ENCODE assay signal across 20 cellular contexts in the genomic region with DNA sequence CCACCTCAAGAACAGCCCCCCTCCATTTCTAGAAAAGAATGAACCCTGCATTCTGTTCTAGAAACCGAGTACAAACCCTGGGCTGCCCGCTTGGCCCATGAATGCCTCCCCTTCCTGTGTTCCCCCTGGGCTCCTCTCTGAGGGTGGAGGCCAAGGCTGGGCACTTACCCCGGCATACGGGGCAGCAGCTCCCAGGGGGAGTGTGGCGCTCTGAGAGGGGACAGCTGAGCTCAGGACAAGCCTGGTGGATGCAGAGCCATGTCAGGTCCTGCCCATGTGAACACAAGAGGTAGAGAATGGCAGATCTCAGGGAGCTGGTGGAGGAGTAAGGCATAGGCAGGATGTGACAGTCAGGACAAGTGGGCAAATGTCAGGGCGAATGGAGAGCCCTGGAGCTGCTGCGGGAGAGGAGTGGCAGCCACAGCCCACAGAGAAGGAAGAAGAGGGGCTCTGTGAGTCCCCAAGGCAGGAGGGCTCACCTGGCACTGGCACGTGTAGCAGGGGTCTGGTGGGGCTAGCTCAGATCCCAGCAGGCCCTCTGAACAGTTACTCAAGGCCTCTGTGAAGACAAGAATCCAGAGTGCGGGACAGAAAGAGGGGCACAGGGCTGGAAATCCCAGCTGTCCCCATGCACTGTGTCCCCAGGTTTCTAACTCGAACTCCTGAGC. TPM values are rescaled to one million over a fixed set of nuclear protein-coding genes. Genes with fewer than 3 reads are reported as not detected.
DNase-seq lines count a peak whose midpoint lies in the region; ATAC-seq and TF ChIP-seq lines count a peak whose summit lies in the region.
"Had no signal": no experiment of that assay in that cellular context is flagged by ENCODE, and none has a peak within 500 bp of the region (broad histone marks: within the 10 kb centered on the region; RNA-seq: fewer than 3 reads in every experiment).

No MANE protein-coding gene starts in this region.

- H3K36me3 Mint-ChIP-seq in T-helper 17 cell (ENCODE audit: low read depth) = peaks cover 2% of the 10 kb centered on the region

- H3K79me1 ChIP-seq in mesendoderm (ENCODE audit: low read length) = no peaks in the 10 kb centered on the region

- no peak overlapping the region for H2BK15ac ChIP-seq in mesendoderm (replicated peaks; ENCODE audit: low read depth)

- H3K9me3 ChIP-seq in T-helper 17 cell (ENCODE audit: control insufficient read depth, low read length, poor library complexity, severe bottlenecking) (no peaks in the 10 kb centered on the region), lower lobe of right lung (no peaks in the 10 kb centered on the region), spleen (no peaks in the 10 kb centered on the region)
- H3K9me3 ChIP-seq: Caco-2 had no signal

- no peak overlapping the region for H3K56ac ChIP-seq in mesendoderm (ENCODE audit: low read length)

- ATAC-seq in Right ventricle myocardium inferior (no peak), T-helper 17 cell (no peak), lower lobe of right lung (no peak), HG03571 (IDR thresholded peaks at IDR 0.05; ENCODE audit: unreplicated experiment) (no peak)
- ATAC-seq: GM12878 had no signal

- no peaks in the 10 kb centered on the region for H3K36me3 ChIP-seq in lower lobe of right lung
- H3K36me3 ChIP-seq in spleen = no peaks in the 10 kb centered on the region
- H3K36me3 ChIP-seq in mesendoderm (ENCODE audit: control insufficient read depth, insufficient read depth, low read length) = no peaks in the 10 kb centered on the region

- H2BK120ac ChIP-seq in mesendoderm (ENCODE audit: low read depth, low read length) = no peak overlapping the region

- no peak for TF ChIP-seq CTCF in lower lobe of right lung (IDR thresholded peaks at IDR 0.05)
- TF ChIP-seq CTCF in spleen (IDR thresholded peaks at IDR 0.05 in 8 of 11, conservative IDR thresholded peaks at IDR 0.05 in 3 of 11) = no peak

- H3K4me1 ChIP-seq in lower lobe of right lung (no peaks in the 10 kb centered on the region), spleen (peaks cover 0 to 12% (median 6%) of the 10 kb centered on the region in 6 donors), mesendoderm (ENCODE audit: control insufficient read depth, low read depth, low read length) (no peaks in the 10 kb centered on the region)

- H4K5ac ChIP-seq in mesendoderm (ENCODE audit: low read length) = no peak overlapping the region

- no peak overlapping the region for H3K4ac ChIP-seq in mesendoderm (ENCODE audit: low read depth, low read length)

- H3K4me3 ChIP-seq in lower lobe of right lung (no peak overlapping the region), spleen (no peak overlapping the region), mesendoderm (ENCODE audit: low read length) (no peak overlapping the region)
- H3K4me3 ChIP-seq: GM12878 had no signal

- no peaks in the 10 kb centered on the region for H3K79me2 ChIP-seq in mesendoderm (ENCODE audit: control insufficient read depth, insufficient read depth, low read length)

- DNase-seq in Right ventricle myocardium inferior (ENCODE audit: missing footprints) (peak; percentile 22), cardiac septum (ENCODE audit: low spot score) (no peak), T-helper 17 cell (no peak), lower lobe of right lung (peak; percentile 27), spleen (peak; percentile 54), UCSD-AML1 (lab: John Stamatoyannopoulos, UW; ENCODE audit: unreplicated experiment) (no peak), mesendoderm (no peak)
- DNase-seq: Caco-2; CD4-positive, alpha-beta T cell; DMS153; GOT3; KBM-7; NCI-H1417; NCI-H187; NCI-H226; NCI-H524 treated with DMSO at 0.1 percent for 48 hours had no signal

- 78 to 86% (median 85%) methylated on average over 10 of the region's 10 CpGs for WGBS in spleen, 5 donors
- WGBS in mesendoderm (ENCODE audit: extremely low coverage, insufficient coverage, low lambda C conversion rate) = no CpG with 5 or more reads among the region's 10 CpGs

- H3K4me2 ChIP-seq in mesendoderm (ENCODE audit: low read length) = no peak overlapping the region

- TF ChIP-seq POLR2A in spleen (IDR thresholded peaks at IDR 0.05) = no peak

- no peak overlapping the region for H3K27ac ChIP-seq in lower lobe of right lung
- H3K27ac ChIP-seq in spleen = no peak overlapping the region
- H3K27ac ChIP-seq in mesendoderm (ENCODE audit: low read depth, low read length) = no peak overlapping the region

- H3K18ac ChIP-seq in mesendoderm (ENCODE audit: low read length) = no peak overlapping the region

- H3K23ac ChIP-seq in mesendoderm (ENCODE audit: low read length) = no peak overlapping the region

- peaks cover 11% of the 10 kb centered on the region for H3K27me3 Mint-ChIP-seq in T-helper 17 cell

- no peak overlapping the region for H4K8ac ChIP-seq in mesendoderm (ENCODE audit: low read depth, low read length)

- no peak overlapping the region for H3K4me3 Mint-ChIP-seq in T-helper 17 cell
- H3K4me3 Mint-ChIP-seq: CD4-positive, alpha-beta T cell had no signal

- H3K27ac Mint-ChIP-seq in T-helper 17 cell = peak overlapping the region; percentile 34
- H3K27ac Mint-ChIP-seq: CD4-positive, alpha-beta T cell had no signal

- H3K4me1 Mint-ChIP-seq in T-helper 17 cell = peaks cover 4% of the 10 kb centered on the region

- H3K27me3 ChIP-seq in lower lobe of right lung (ENCODE audit: low read depth) = no peaks in the 10 kb centered on the region
- H3K27me3 ChIP-seq in spleen (replicated peaks in 1 of 7) = peaks cover 0 to 25% (median 0%) of the 10 kb centered on the region in 7 donors
- H3K27me3 ChIP-seq in mesendoderm (ENCODE audit: insufficient read depth, low read length, poor library complexity) = no peaks in the 10 kb centered on the region

- H2BK5ac ChIP-seq in mesendoderm (ENCODE audit: low read length) = no peak overlapping the region

- H3K9ac ChIP-seq in mesendoderm (ENCODE audit: low read length) = no peak overlapping the region

- intact Hi-C loops in Right ventricle myocardium inferior (cut with DNase I) (loop anchor here (5.0 kb wide), 3 partner anchors 89 to 404 kb away; a partner anchor contains a TSS), cardiac septum (cut with DNase I) (loop anchor here (5.0 kb wide), 2 partner anchors 89 to 404 kb away; a partner anchor contains a TSS), lower lobe of right lung (cut with DNase I) (no loop called here), spleen (cut with DNase I; ENCODE audit: low total_unique reads) (loop anchor here (5.0 to 10.0 kb wide), 2 partner anchors 267 to 404 kb away; a partner anchor contains a TSS)

- no peak overlapping the region for H2AK5ac ChIP-seq in mesendoderm (ENCODE audit: low read length)

RNA-seq across cellular contexts. Expression of a gene that starts 18.9 kb away (rescaled TPM):
- total RNA-seq in Right ventricle myocardium inferior (128 TPM), cardiac septum (80.0 TPM), T-helper 17 cell (10 to 100 TPM; 62.5 to 68.7 TPM), lower lobe of right lung (208 TPM), spleen (10 to 100 TPM; 78.3 to 95.5 (median 84.5) TPM)
- 100 to 1,000 TPM; 205 to 285 (median 262) TPM for polyA plus RNA-seq in spleen
- polyA plus RNA-seq in mesendoderm (2013, experiment 1 of 2) = 141 TPM
- polyA plus RNA-seq in mesendoderm (2013, experiment 2 of 2) = 142 TPM

RNA-seq across cellular contexts. Expression of a gene that starts 28.9 kb away (rescaled TPM):
- total RNA-seq in Right ventricle myocardium inferior = 0.11 TPM
- 0.35 TPM for total RNA-seq in cardiac septum
- 1 to 10 TPM in 1 of 2 donors, under 1 TPM in 1; 0.23 to 1.2 TPM for total RNA-seq in T-helper 17 cell
- 1.3 TPM for total RNA-seq in lower lobe of right lung
- total RNA-seq in spleen = under 1 TPM; 0.14 to 0.89 (median 0.72) TPM
- 1 to 10 TPM in 1 of 3 donors, under 1 TPM in 2; 0.06 to 2.1 (median 0.35) TPM for polyA plus RNA-seq in spleen
- 0.74 TPM for polyA plus RNA-seq in mesendoderm (2013, experiment 1 of 2)
- 0.84 TPM for polyA plus RNA-seq in mesendoderm (2013, experiment 2 of 2)
- total RNA-seq: RPMI7951 had no signal
- polyA plus RNA-seq: BJ had no signal

RNA-seq across cellular contexts. Expression of a gene that starts 51.4 kb away (rescaled TPM):
- total RNA-seq in Right ventricle myocardium inferior (905 TPM), cardiac septum (1,261 TPM), T-helper 17 cell (under 1 TPM; 0.05 TPM), lower lobe of right lung (11.7 TPM), spleen (1 to 10 TPM in 2 of 7 donors, under 1 TPM in 5; 0.21 to 1.8 (median 0.42) TPM)
- polyA plus RNA-seq in spleen = 1 to 10 TPM in 1 of 3 donors, under 1 TPM in 2; 0.42 to 1.7 (median 0.93) TPM
- 18.1 TPM for polyA plus RNA-seq in mesendoderm (2013, experiment 1 of 2)
- 18.0 TPM for polyA plus RNA-seq in mesendoderm (2013, experiment 2 of 2)

RNA-seq across cellular contexts. Expression of a gene that starts 56.1 kb away (rescaled TPM):
- total RNA-seq in Right ventricle myocardium inferior (3.3 TPM), cardiac septum (1.6 TPM), T-helper 17 cell (10 to 100 TPM; 12.5 to 13.6 TPM), lower lobe of right lung (46.0 TPM), spleen (10 to 100 TPM; 34.7 to 56.3 (median 48.2) TPM)
- 10 to 100 TPM; 26.2 to 41.8 (median 41.5) TPM for polyA plus RNA-seq in spleen
- polyA plus RNA-seq in mesendoderm (2013, experiment 1 of 2) = 0.07 TPM
- 0.06 TPM for polyA plus RNA-seq in mesendoderm (2013, experiment 2 of 2)
- total RNA-seq: RPMI7951 had no signal

Comparison
In these comparisons a context has a peak if more than half of its experiments do, and no peak if none do; other contexts are left out.
1. DNase-seq: peak in Right ventricle myocardium inferior (single experiment), lower lobe of right lung (single experiment) and spleen (single experiment); none in cardiac septum (single experiment), T-helper 17 cell (0 of 3), UCSD-AML1 (single experiment) and mesendoderm (single experiment).
2. RNA of a gene that starts 51.4 kb away (total RNA-seq): 1,261 TPM in cardiac septum (single experiment) and 905 TPM in Right ventricle myocardium inferior (single experiment); 11.7 TPM in lower lobe of right lung (single experiment), 0.21 to 1.8 TPM in spleen and 0.05 TPM in T-helper 17 cell; every median in the first group is over 10 times any median in the second.